Comparison of ENCODE assay signal across 8 cellular contexts in genomic region chr10:5583525-5584175, GRCh38. TPM values are rescaled to one million over a fixed set of nuclear protein-coding genes. Genes with fewer than 3 reads are reported as not detected.
A peak's percentile ranks its signal among the peaks of the same experiment; 100 is the strongest.
DNase-seq lines count a peak whose midpoint lies in the region; ATAC-seq and TF ChIP-seq lines count a peak whose summit lies in the region.

No MANE protein-coding gene starts in this region.

- H3K9me3 ChIP-seq in OCI-LY7 (ENCODE audit: low read length) (peaks cover 18% of the 10 kb centered on the region), iPS-20b (ENCODE audit: insufficient read depth, low read depth, low read length) (no peaks in the 10 kb centered on the region)

- H3K4me2 ChIP-seq in OCI-LY7 (ENCODE audit: low read length): peak overlapping the region; percentile 87

- POLR2A ChIA-PET in OCI-LY7 (lab: Charles Lee): interaction anchor here (0.7 to 2.7 kb wide), 4 partner anchors 11 to 742 kb away, joined by 3 to 13 read pairs (median 4); no protein-coding TSS in a partner anchor

- intact Hi-C loops in OCI-LY7 (cut with micrococcal nuclease; ENCODE audit: unreplicated experiment): loop anchor here (2.0 to 10.0 kb wide), 3 partner anchors 73 to 1891 kb away; no protein-coding TSS in a partner anchor

- no peaks in the 10 kb centered on the region for H3K9me2 ChIP-seq in OCI-LY7 (ENCODE audit: insufficient read depth, low read length)

- H3K9ac ChIP-seq in iPS-20b (ENCODE audit: low read depth, low read length): no peak overlapping the region

- DNase-seq in OCI-LY7 (ENCODE audit: low spot score): peak; percentile 96
- no peak for DNase-seq in NCI-H1930 (lab: John Stamatoyannopoulos, UW)
- DNase-seq in activated CD4-positive, alpha-beta T cell treated with anti-CD3 and anti-CD28 coated beads, Interleukin-2, amount 50 U/mL, for 4 hours: no peak
- no peak for DNase-seq in caudate nucleus (lab: John Stamatoyannopoulos, UW)

- BruUV-seq in OCI-LY7 (replicated peaks; lab: Mats Ljungman, UMichigan): no TSS peak

- H3K4me1 ChIP-seq in OCI-LY7 (ENCODE audit: insufficient read depth, low read length, poor library complexity, severe bottlenecking) (peaks cover 87% of the 10 kb centered on the region), iPS-20b (ENCODE audit: insufficient read depth, low read length) (peaks cover 29% of the 10 kb centered on the region)

- CTCF ChIA-PET in OCI-LY7 (lab: Charles Lee; ENCODE audit: unreplicated experiment): no interaction called here

- H2AFZ ChIP-seq in OCI-LY7 (ENCODE audit: low read length): no peak overlapping the region

- no peak for TF ChIP-seq CTCF in OCI-LY7 (conservative IDR thresholded peaks at IDR 0.05; ENCODE audit: low read length)

- H3K4me3 ChIP-seq in OCI-LY7 (ENCODE audit: low read depth, low read length, poor library complexity, severe bottlenecking) (peak overlapping the region; percentile 42), iPS-20b (ENCODE audit: low read length) (peak overlapping the region; percentile 17; the same call in 1 of the 2 replicates)

- ATAC-seq in GM19023 (IDR thresholded peaks at IDR 0.05; ENCODE audit: unreplicated experiment) (peak; percentile 43), HG03354 (IDR thresholded peaks at IDR 0.05; ENCODE audit: poor library complexity, severe bottlenecking, unreplicated experiment) (peak; percentile 70), GM19035 (IDR thresholded peaks at IDR 0.05; ENCODE audit: unreplicated experiment) (no peak)

- H3K79me2 ChIP-seq in OCI-LY7 (ENCODE audit: insufficient read depth, low read depth, low read length): no peaks in the 10 kb centered on the region

- H4K20me1 ChIP-seq in OCI-LY7 (ENCODE audit: insufficient read depth, low read length): no peaks in the 10 kb centered on the region

- H3K36me3 ChIP-seq in OCI-LY7 (ENCODE audit: insufficient read depth, low read length): peaks cover 7% of the 10 kb centered on the region
- H3K36me3 ChIP-seq in iPS-20b (ENCODE audit: insufficient read depth, low read depth, low read length): no peaks in the 10 kb centered on the region

- no peaks in the 10 kb centered on the region for H3K27me3 ChIP-seq in iPS-20b (ENCODE audit: insufficient read depth, low read length)

- peak overlapping the region; percentile 88 for H3K27ac ChIP-seq in OCI-LY7 (ENCODE audit: low read depth, low read length, poor library complexity, severe bottlenecking)
- no peak overlapping the region for H3K27ac ChIP-seq in iPS-20b (ENCODE audit: low read length)
- H3K27ac ChIP-seq in caudate nucleus (ENCODE audit: low read depth, low read length): no peak overlapping the region

RNA-seq across cellular contexts. Expression of gene CALML3, which starts 58.9 kb away (rescaled TPM):
- total RNA-seq in OCI-LY7 (2014; rRNA removed; shearing (Covaris generic)): not detected in 2 replicates
- total RNA-seq in OCI-LY7 (2022): not detected in 2 replicates
